ENCODE assay signal across 2 cellular contexts in genomic region chr14:21241218-21241819, GRCh38.
TF ChIP-seq lines count a peak whose summit lies in the region.

No MANE protein-coding gene starts in this region.

TF ChIP-seq in IMR-90, 13 proteins besides CTCF, POLR2A, EP300 and RAD21:
- no peak for TF ChIP-seq RFX5 (IDR thresholded peaks at IDR 0.05; ENCODE audit: low read depth, low read length)
- TF ChIP-seq MAFK (IDR thresholded peaks at IDR 0.05; ENCODE audit: low read depth, low read length): no peak
- no peak for TF ChIP-seq CHD1 (IDR thresholded peaks at IDR 0.05; ENCODE audit: low read depth, low read length)
- TF ChIP-seq FOS (IDR thresholded peaks at IDR 0.05; ENCODE audit: low read depth, low read length): no peak
- no peak for TF ChIP-seq SMC3 (IDR thresholded peaks at IDR 0.05; ENCODE audit: low read depth, low read length)
- TF ChIP-seq MXI1 (IDR thresholded peaks at IDR 0.05; ENCODE audit: borderline replicate concordance, low read depth, low read length): no peak
- TF ChIP-seq, protein P1, sequence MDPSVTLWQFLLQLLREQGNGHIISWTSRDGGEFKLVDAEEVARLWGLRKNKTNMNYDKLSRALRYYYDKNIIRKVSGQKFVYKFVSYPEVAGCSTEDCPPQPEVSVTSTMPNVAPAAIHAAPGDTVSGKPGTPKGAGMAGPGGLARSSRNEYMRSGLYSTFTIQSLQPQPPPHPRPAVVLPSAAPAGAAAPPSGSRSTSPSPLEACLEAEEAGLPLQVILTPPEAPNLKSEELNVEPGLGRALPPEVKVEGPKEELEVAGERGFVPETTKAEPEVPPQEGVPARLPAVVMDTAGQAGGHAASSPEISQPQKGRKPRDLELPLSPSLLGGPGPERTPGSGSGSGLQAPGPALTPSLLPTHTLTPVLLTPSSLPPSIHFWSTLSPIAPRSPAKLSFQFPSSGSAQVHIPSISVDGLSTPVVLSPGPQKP (IDR thresholded peaks at IDR 0.05; ENCODE audit: borderline replicate concordance, low read depth, low read length): no peak
- TF ChIP-seq NFE2L2 (IDR thresholded peaks at IDR 0.05; ENCODE audit: low read depth, low read length): no peak
- no peak for TF ChIP-seq MAZ (IDR thresholded peaks at IDR 0.05; ENCODE audit: borderline replicate concordance, low read depth, low read length)
- TF ChIP-seq BHLHE40 (IDR thresholded peaks at IDR 0.05; ENCODE audit: low read depth, low read length): no peak
- TF ChIP-seq, protein P2, sequence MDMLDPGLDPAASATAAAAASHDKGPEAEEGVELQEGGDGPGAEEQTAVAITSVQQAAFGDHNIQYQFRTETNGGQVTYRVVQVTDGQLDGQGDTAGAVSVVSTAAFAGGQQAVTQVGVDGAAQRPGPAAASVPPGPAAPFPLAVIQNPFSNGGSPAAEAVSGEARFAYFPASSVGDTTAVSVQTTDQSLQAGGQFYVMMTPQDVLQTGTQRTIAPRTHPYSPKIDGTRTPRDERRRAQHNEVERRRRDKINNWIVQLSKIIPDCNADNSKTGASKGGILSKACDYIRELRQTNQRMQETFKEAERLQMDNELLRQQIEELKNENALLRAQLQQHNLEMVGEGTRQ (IDR thresholded peaks at IDR 0.05; ENCODE audit: low read depth, low read length): no peak
- no peak for TF ChIP-seq CEBPB (IDR thresholded peaks at IDR 0.05; ENCODE audit: low read depth, low read length)
- TF ChIP-seq RCOR1 (IDR thresholded peaks at IDR 0.05; ENCODE audit: insufficient replicate concordance, low read length): no peak
TF ChIP-seq in IMR-90: peak in this region for 0.

TF ChIP-seq in HEK293T, 16 proteins besides CTCF, POLR2A, EP300 and RAD21:
- TF ChIP-seq ZNF384 (IDR thresholded peaks at IDR 0.05) (no peak), FOXK2 (IDR thresholded peaks at IDR 0.05) (no peak), SP1 (IDR thresholded peaks at IDR 0.05) (no peak), FOXA1 (IDR thresholded peaks at IDR 0.05) (no peak), L3MBTL2 (conservative IDR thresholded peaks at IDR 0.05) (no peak), LEF1 (IDR thresholded peaks at IDR 0.05; ENCODE audit: borderline replicate concordance) (no peak), TARDBP (IDR thresholded peaks at IDR 0.05) (no peak), BHLHE40 (IDR thresholded peaks at IDR 0.05; ENCODE audit: borderline replicate concordance) (no peak), FOXM1 (IDR thresholded peaks at IDR 0.05; ENCODE audit: borderline replicate concordance) (no peak), CTBP1 (IDR thresholded peaks at IDR 0.05; ENCODE audit: borderline replicate concordance) (no peak), ELF4 (IDR thresholded peaks at IDR 0.05) (no peak), NFRKB (IDR thresholded peaks at IDR 0.05) (no peak), ARNT (IDR thresholded peaks at IDR 0.05) (no peak), HDGF (IDR thresholded peaks at IDR 0.05; ENCODE audit: borderline replicate concordance) (no peak), SUZ12 (IDR thresholded peaks at IDR 0.05) (no peak), PKNOX1 (IDR thresholded peaks at IDR 0.05) (no peak)
TF ChIP-seq in HEK293T: peak in this region for 0.
